ENCODE assay signal across 11 cellular contexts in the genomic region with DNA sequence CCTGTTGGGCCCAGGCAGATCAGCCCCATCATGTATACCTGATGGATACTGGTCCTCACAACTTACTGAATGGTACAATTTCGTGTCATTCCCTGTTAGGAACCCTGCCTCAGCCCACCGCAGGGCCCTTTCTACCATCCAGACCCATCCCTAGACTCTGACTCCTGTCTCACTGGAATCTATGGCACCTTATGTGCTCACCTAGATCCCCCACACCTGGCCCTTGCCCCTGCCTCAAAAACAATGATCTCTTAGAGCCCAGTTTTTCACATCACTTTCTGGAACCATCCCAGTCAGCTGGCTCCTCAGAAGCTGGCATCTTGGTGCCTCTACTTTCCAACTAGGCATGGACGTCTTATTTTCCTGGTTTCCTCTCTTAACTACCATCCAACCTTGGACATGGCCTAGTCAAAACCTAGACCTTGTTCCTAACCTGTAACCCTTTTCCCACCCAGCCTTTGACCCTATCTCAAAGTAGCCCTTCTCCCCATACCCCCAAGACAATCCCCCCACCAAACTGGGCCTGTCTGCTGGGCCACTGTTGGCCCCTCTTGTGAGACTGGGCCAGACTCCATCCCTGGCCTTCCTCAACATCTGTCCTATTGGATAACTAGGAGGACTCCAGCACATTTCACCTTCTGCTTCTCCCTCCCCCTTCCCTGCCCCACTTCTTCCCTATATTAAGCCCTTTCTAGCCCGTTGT. TPM values are rescaled to one million over a fixed set of nuclear protein-coding genes. Genes with fewer than 3 reads are reported as not detected.
DNase-seq lines count a peak whose midpoint lies in the region; ATAC-seq, FAIRE-seq and TF ChIP-seq lines count a peak whose summit lies in the region.
"Had no signal": no experiment of that assay in that cellular context is flagged by ENCODE, and none has a peak within 500 bp of the region (broad histone marks: within the 10 kb centered on the region; RNA-seq: fewer than 3 reads in every experiment).

No MANE protein-coding gene starts in this region.

- H3K27me3 ChIP-seq in Panc1 (ENCODE audit: control insufficient read depth, insufficient read depth, low read length) (no peaks in the 10 kb centered on the region), right cardiac atrium (ENCODE audit: control insufficient read depth, insufficient read depth) (no peaks in the 10 kb centered on the region), small intestine (ENCODE audit: control insufficient read depth in 2 of 2, insufficient read depth in 2 of 2, low read length in 2 of 2) (no peaks in the 10 kb centered on the region)

- POLR2A ChIA-PET in Panc1 (lab: Charles Lee): no interaction called here

- no TSS peak for BruUV-seq in Panc1 (replicated peaks; lab: Mats Ljungman, UMichigan)

- peak; percentile 4 for ATAC-seq in GM18502 (IDR thresholded peaks at IDR 0.05; ENCODE audit: poor library complexity, unreplicated experiment)
- no peak for ATAC-seq in Panc1
- ATAC-seq in right cardiac atrium: no peak
- ATAC-seq in GM21825 (IDR thresholded peaks at IDR 0.05; ENCODE audit: unreplicated experiment): no peak
- ATAC-seq in HG03025 (IDR thresholded peaks at IDR 0.05; ENCODE audit: low FRiP score, unreplicated experiment): no peak

- in situ Hi-C loops in Panc1 (cut with HindIII; ENCODE audit: low pct_unique_long_range_greater_than_20kb, low sequenced_read_pairs): no loop called here

- H3K27ac ChIP-seq in Panc1 (ENCODE audit: low read length): peak overlapping the region; percentile 90
- no peak overlapping the region for H3K27ac ChIP-seq in right cardiac atrium (ENCODE audit: low read length)
- H3K27ac ChIP-seq in small intestine (ENCODE audit: low read depth in 1 of 2, low read length in 1 of 2): peak overlapping the region; percentile 17 to 94

- FAIRE-seq in small intestine (lab: Jason Lieb, UNC): no peak
- FAIRE-seq: colon had no signal

- DNase-seq in Panc1 (ENCODE audit: low read depth, low spot score) (no peak), right cardiac atrium (no peak), small intestine (no peak), NCI-H774 (lab: John Stamatoyannopoulos, UW) (no peak)
- DNase-seq in activated naive CD4-positive, alpha-beta T cell treated with Interleukin-2 at 50 U/mL for 16 hours: no peak
- DNase-seq: Kasumi-1, T1000 had no signal

- H3K9me3 ChIP-seq in Panc1 (ENCODE audit: control insufficient read depth, insufficient read depth, low read depth, low read length): no peaks in the 10 kb centered on the region
- no peaks in the 10 kb centered on the region for H3K9me3 ChIP-seq in right cardiac atrium (ENCODE audit: control insufficient read depth, low read length)
- H3K9me3 ChIP-seq in small intestine (ENCODE audit: control insufficient read depth, low read depth): no peaks in the 10 kb centered on the region

- WGBS in right cardiac atrium: 17% methylated on average over 4 of the region's 4 CpGs
- 9 to 13% (median 11%) methylated on average over 4 of the region's 4 CpGs for WGBS in small intestine, 3 donors

- intact Hi-C loops in Panc1 (cut with micrococcal nuclease; ENCODE audit: unreplicated experiment) (no loop called here), right cardiac atrium (cut with DNase I) (no loop called here)

- CTCF ChIA-PET in Panc1 (lab: Charles Lee): no interaction called here

- TF ChIP-seq CTCF in Panc1 (IDR thresholded peaks at IDR 0.05): no peak

- peaks cover 27% of the 10 kb centered on the region for H3K4me1 ChIP-seq in Panc1 (ENCODE audit: control insufficient read depth, insufficient read depth, low read length)
- H3K4me1 ChIP-seq in right cardiac atrium (ENCODE audit: control insufficient read depth, insufficient read depth, low read length): peaks cover 15% of the 10 kb centered on the region
- peaks cover 13 to 15% of the 10 kb centered on the region in 2 donors for H3K4me1 ChIP-seq in small intestine (ENCODE audit: control insufficient read depth in 2 of 2, insufficient read depth in 1 of 2, low read depth in 1 of 2, low read length in 1 of 2)

- H3K36me3 ChIP-seq in Panc1 (ENCODE audit: control insufficient read depth, insufficient read depth, low read length) (no peaks in the 10 kb centered on the region; the same call in 1 of the 2 replicates), small intestine (ENCODE audit: control insufficient read depth in 2 of 2, insufficient read depth in 2 of 2, low read length in 2 of 2) (no peaks in the 10 kb centered on the region)

- H3K4me3 ChIP-seq in Panc1 (ENCODE audit: low read depth in 2 of 2, low read length in 2 of 2) (peak overlapping the region; percentile 70 to 78), right cardiac atrium (ENCODE audit: low read length) (peak overlapping the region; percentile 60), small intestine (ENCODE audit: low read depth in 1 of 2, low read length in 2 of 2) (peak overlapping the region; percentile 86 to 98)

RNA-seq across cellular contexts. Expression of gene HM13, which starts 1.0 kb away (rescaled TPM):
- total RNA-seq in Panc1 (2021; ENCODE audit: unreplicated experiment) (337 TPM), right cardiac atrium (10 to 100 TPM; 40.0 to 80.2 (median 62.1) TPM)
- 424 TPM for polyA plus RNA-seq in Panc1 (2012; ENCODE audit: insufficient read length)
- polyA plus RNA-seq in right cardiac atrium (47.8 TPM), small intestine (100 to 1,000 TPM in 1 of 3 donors, 10 to 100 TPM in 2; 53.9 to 202 (median 59.7) TPM)

RNA-seq across cellular contexts. Expression of gene REM1, which starts 40.1 kb away (rescaled TPM):
- total RNA-seq in Panc1 (2021; ENCODE audit: unreplicated experiment) (not detected), right cardiac atrium (1 to 10 TPM; 1.6 to 2.9 (median 2.5) TPM)
- not detected for polyA plus RNA-seq in Panc1 (2012; ENCODE audit: insufficient read length)
- polyA plus RNA-seq in right cardiac atrium (2.9 TPM), small intestine (1 to 10 TPM in 1 of 3 donors, under 1 TPM in 1, not detected in 1; 0.81 to 1.8 TPM)

RNA-seq across cellular contexts. Expression of gene DEFB124, which starts 40.3 kb away (rescaled TPM):
- not detected for total RNA-seq in Panc1 (2021; ENCODE audit: unreplicated experiment)
- polyA plus RNA-seq in Panc1 (2012; ENCODE audit: insufficient read length): not detected
- total RNA-seq in right cardiac atrium: not detected
- not detected for polyA plus RNA-seq in right cardiac atrium
- under 1 TPM in 1 of 3 donors, not detected in 2; 0.18 TPM for polyA plus RNA-seq in small intestine
